Comparison of ENCODE assay signal across 1 cellular context in genomic region chr17:78110363-78111011, GRCh38.
TF ChIP-seq lines count a peak whose summit lies in the region.

No MANE protein-coding gene starts in this region.

TF ChIP-seq in GM23338, 12 proteins besides CTCF, POLR2A, EP300 and RAD21:
- TF ChIP-seq STAT1 (IDR thresholded peaks at IDR 0.05; ENCODE audit: unreplicated experiment), result no peak
- TF ChIP-seq EZH2phosphoT487 (IDR thresholded peaks at IDR 0.05; ENCODE audit: unreplicated experiment), result no peak
- TF ChIP-seq ZNF462 (CRISPR knock-in tag; IDR thresholded peaks at IDR 0.05), result no peak
- TF ChIP-seq POLR2AphosphoS5 (IDR thresholded peaks at IDR 0.05; ENCODE audit: low read depth), result no peak; the same call in 1 of the 2 replicates
- no peak for TF ChIP-seq EZH2 (IDR thresholded peaks at IDR 0.05; ENCODE audit: low read depth, unreplicated experiment)
- no peak for TF ChIP-seq ZNF331 (CRISPR knock-in tag; IDR thresholded peaks at IDR 0.05; ENCODE audit: low read depth)
- no peak for TF ChIP-seq ETS1 (IDR thresholded peaks at IDR 0.05)
- no peak for TF ChIP-seq NANOG (IDR thresholded peaks at IDR 0.05; ENCODE audit: borderline replicate concordance)
- no peak for TF ChIP-seq JUNB (IDR thresholded peaks at IDR 0.05; ENCODE audit: unreplicated experiment)
- TF ChIP-seq ZNF114 (CRISPR knock-in tag; IDR thresholded peaks at IDR 0.05), result no peak
- no peak for TF ChIP-seq REST (IDR thresholded peaks at IDR 0.05; ENCODE audit: unreplicated experiment)
- TF ChIP-seq CREB1 (CRISPR knock-in tag; IDR thresholded peaks at IDR 0.05; ENCODE audit: low read depth), result no peak
